In the genomic region with DNA sequence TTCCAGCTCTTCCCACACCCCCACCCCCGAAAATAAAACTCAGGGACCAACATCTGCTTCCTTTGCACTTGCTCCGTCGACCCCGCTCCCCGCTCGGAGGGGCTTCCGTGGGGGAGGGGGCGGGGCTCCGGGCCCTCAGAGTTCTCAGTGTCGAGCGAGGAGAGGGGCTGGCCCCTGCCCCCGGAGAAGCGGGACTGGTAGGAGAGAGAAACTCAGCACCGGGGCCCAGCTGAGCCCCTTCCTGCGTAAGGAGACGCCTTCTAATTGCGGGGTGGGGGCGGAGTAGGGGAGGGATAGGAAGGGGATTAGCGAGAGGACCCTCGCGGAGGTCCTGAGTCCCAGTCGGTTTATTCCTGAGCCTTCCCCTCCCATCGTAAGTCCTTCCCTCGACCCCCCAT, we compare ENCODE assay signal across 11 cellular contexts. TPM values are rescaled to one million over a fixed set of nuclear protein-coding genes. Genes with fewer than 3 reads are reported as not detected.
DNase-seq lines count a peak whose midpoint lies in the region; ATAC-seq, FAIRE-seq and TF ChIP-seq lines count a peak whose summit lies in the region.
"Had no signal": no experiment of that assay in that cellular context is flagged by ENCODE, and none has a peak within 500 bp of the region (broad histone marks: within the 10 kb centered on the region; RNA-seq: fewer than 3 reads in every experiment).

No MANE protein-coding gene starts in this region.

- peak overlapping the region; percentile 89 for H3K4me2 ChIP-seq in GM23338

- intact Hi-C loops in A673 (cut with micrococcal nuclease; ENCODE audit: unreplicated experiment) (no loop called here), lower leg skin (cut with DNase I; ENCODE audit: low total_unique reads) (no loop called here)
- intact Hi-C loops in naive thymus-derived CD4-positive, alpha-beta T cell (cut with micrococcal nuclease): loop anchor here in 1 of 2 donors (1.0 to 5.0 kb wide), 2 partner anchors 46 to 103 kb away; partner anchors contain the start of genes DNPH1 and SRF

- 7 to 14% methylated on average over 20 to 21 of the region's 24 CpGs for WGBS in lower leg skin, 2 donors

- TF ChIP-seq CTCF in A673 (conservative IDR thresholded peaks at IDR 0.05; ENCODE audit: low read depth, low read length) (no peak), GM23338 (conservative IDR thresholded peaks at IDR 0.05; ENCODE audit: low read depth in 2 of 2) (no peak), lower leg skin (IDR thresholded peaks at IDR 0.05) (no peak)

- H3K79me2 ChIP-seq in GM23338 (replicated peaks; ENCODE audit: insufficient read depth): no peaks in the 10 kb centered on the region

- H3K36me3 ChIP-seq in A673 (ENCODE audit: insufficient read depth, low read length, poor library complexity, severe bottlenecking) (no peaks in the 10 kb centered on the region), GM23338 (ENCODE audit: insufficient read depth) (no peaks in the 10 kb centered on the region)
- no peaks in the 10 kb centered on the region for H3K36me3 ChIP-seq in naive thymus-derived CD4-positive, alpha-beta T cell (ENCODE audit: control insufficient read depth in 2 of 3, insufficient read depth in 3 of 3, low read length in 3 of 3)

- no peak overlapping the region for H3K27ac Mint-ChIP-seq in GM23338
- H3K27ac Mint-ChIP-seq in central memory CD8-positive, alpha-beta T cell (ENCODE audit: low read depth): no peak overlapping the region
- peak overlapping the region in 8 of 9 donors; percentile 8 to 84 (median 59) for H3K27ac Mint-ChIP-seq in naive thymus-derived CD4-positive, alpha-beta T cell

- peaks cover 2% of the 10 kb centered on the region; the same call in 1 of the 2 replicates for H3F3A ChIP-seq in GM23338 (replicated peaks; ENCODE audit: low read depth)

- no peak for FAIRE-seq in frontal cortex (lab: Jason Lieb, UNC)
- FAIRE-seq: TTC549 had no signal

- H3K4me1 Mint-ChIP-seq in GM23338: peaks cover 36% of the 10 kb centered on the region
- H3K4me1 Mint-ChIP-seq in central memory CD8-positive, alpha-beta T cell: peaks cover 13% of the 10 kb centered on the region
- peaks cover 5 to 20% (median 5%) of the 10 kb centered on the region in 7 donors for H3K4me1 Mint-ChIP-seq in naive thymus-derived CD4-positive, alpha-beta T cell

- CTCF ChIA-PET in A673 (lab: Charles Lee): no interaction called here
- CTCF ChIA-PET in naive thymus-derived CD4-positive, alpha-beta T cell (lab: Charles Lee): no interaction called here

- H3K9me2 ChIP-seq in GM23338 (ENCODE audit: insufficient read depth): no peaks in the 10 kb centered on the region

- no peaks in the 10 kb centered on the region for H4K20me1 ChIP-seq in GM23338 (replicated peaks; ENCODE audit: insufficient read depth)

- ATAC-seq in GM23338: peak; percentile 33
- no peak for ATAC-seq in central memory CD8-positive, alpha-beta T cell (replicated peaks; ENCODE audit: extremely low read depth, poor library complexity, severe bottlenecking)
- peak; percentile 8 for ATAC-seq in naive thymus-derived CD4-positive, alpha-beta T cell

- no TSS peak for BruUV-seq in A673 (replicated peaks; lab: Mats Ljungman, UMichigan)

- TF ChIP-seq POLR2A in lower leg skin (IDR thresholded peaks at IDR 0.05): no peak

- H3K36me3 Mint-ChIP-seq in GM23338 (ENCODE audit: low read depth): no peaks in the 10 kb centered on the region
- peaks cover 7% of the 10 kb centered on the region for H3K36me3 Mint-ChIP-seq in central memory CD8-positive, alpha-beta T cell (ENCODE audit: insufficient read depth)
- peaks cover 0 to 4% (median 0%) of the 10 kb centered on the region in 5 donors for H3K36me3 Mint-ChIP-seq in naive thymus-derived CD4-positive, alpha-beta T cell

- H3K27me3 ChIP-seq in A673 (replicated peaks; ENCODE audit: insufficient read depth, low read depth, low read length, poor library complexity): no peaks in the 10 kb centered on the region
- peaks cover 64% of the 10 kb centered on the region for H3K27me3 ChIP-seq in GM23338 (ENCODE audit: insufficient read depth)
- no peaks in the 10 kb centered on the region for H3K27me3 ChIP-seq in naive thymus-derived CD4-positive, alpha-beta T cell (ENCODE audit: control insufficient read depth in 2 of 2, insufficient read depth in 2 of 2, low read length in 2 of 2)

- H3K27ac ChIP-seq in A673 (ENCODE audit: low read depth, low read length, poor library complexity, severe bottlenecking) (no peak overlapping the region), GM23338 (ENCODE audit: low read depth) (no peak overlapping the region)
- peak overlapping the region; percentile 8 for H3K27ac ChIP-seq in naive thymus-derived CD4-positive, alpha-beta T cell (ENCODE audit: low read depth, low read length)

- POLR2A ChIA-PET in A673 (lab: Charles Lee; ENCODE audit: low non-redundant PET): no interaction called here
- POLR2A ChIA-PET in naive thymus-derived CD4-positive, alpha-beta T cell (lab: Charles Lee): interaction anchor here (1.4 kb wide), 1 partner anchor 52 kb away, joined by 4 read pairs; no protein-coding TSS in a partner anchor

- H3K27me3 Mint-ChIP-seq in GM23338 (ENCODE audit: insufficient read depth, low read depth, poor library complexity): peaks cover 44% of the 10 kb centered on the region
- H3K27me3 Mint-ChIP-seq in central memory CD8-positive, alpha-beta T cell: peaks cover 51% of the 10 kb centered on the region
- H3K27me3 Mint-ChIP-seq in naive thymus-derived CD4-positive, alpha-beta T cell: peaks cover 0 to 74% (median 6%) of the 10 kb centered on the region in 5 donors

- DNase-seq in A673 (ENCODE audit: low spot score) (no peak), GM23338 (ENCODE audit: low spot score) (peak; percentile 55), NCI-H526 (lab: John Stamatoyannopoulos, UW) (no peak), lower leg skin (ENCODE audit: low spot score in 2 of 2) (no peak), NCI-H226 (no peak), frontal cortex (ENCODE audit: low spot score in 2 of 2) (no peak)
- no peak for DNase-seq in central memory CD8-positive, alpha-beta T cell (ENCODE audit: low spot score in 2 of 2)
- DNase-seq in naive thymus-derived CD4-positive, alpha-beta T cell: no peak
- DNase-seq: DMS79 treated with DMSO at 0.1 percent for 48 hours had no signal

- H3K4me3 ChIP-seq in A673 (ENCODE audit: low read depth, low read length, poor library complexity, severe bottlenecking): peak overlapping the region; percentile 45
- H3K4me3 ChIP-seq in GM23338: peak overlapping the region; percentile 78
- H3K4me3 ChIP-seq in naive thymus-derived CD4-positive, alpha-beta T cell (ENCODE audit: low read length): peak overlapping the region; percentile 40
- no peak overlapping the region for H3K4me3 ChIP-seq in lower leg skin (ENCODE audit: low read depth, poor library complexity, severe bottlenecking)
- H3K4me3 ChIP-seq: lung had no signal

- no peaks in the 10 kb centered on the region for H3K9me3 Mint-ChIP-seq in GM23338
- H3K9me3 Mint-ChIP-seq in central memory CD8-positive, alpha-beta T cell: no peaks in the 10 kb centered on the region
- H3K9me3 Mint-ChIP-seq in naive thymus-derived CD4-positive, alpha-beta T cell: peaks cover 0 to 2% (median 0%) of the 10 kb centered on the region in 11 donors

- peak overlapping the region; percentile 75 for H3K4me3 Mint-ChIP-seq in GM23338
- H3K4me3 Mint-ChIP-seq in central memory CD8-positive, alpha-beta T cell: peak overlapping the region; percentile 72
- peak overlapping the region; percentile 82 to 95 (median 85) for H3K4me3 Mint-ChIP-seq in naive thymus-derived CD4-positive, alpha-beta T cell

- H3K9me3 ChIP-seq in A673 (ENCODE audit: low read depth, low read length, poor library complexity, severe bottlenecking): no peaks in the 10 kb centered on the region
- H3K9me3 ChIP-seq in naive thymus-derived CD4-positive, alpha-beta T cell (ENCODE audit: control insufficient read depth in 2 of 3, low read length in 3 of 3): no peaks in the 10 kb centered on the region

- H2AFZ ChIP-seq in GM23338: peak overlapping the region; percentile 84

- peaks cover 4% of the 10 kb centered on the region for H3K4me1 ChIP-seq in A673 (ENCODE audit: insufficient read depth, low read length, poor library complexity, severe bottlenecking)
- peaks cover 25% of the 10 kb centered on the region for H3K4me1 ChIP-seq in GM23338 (ENCODE audit: insufficient read depth)
- peaks cover 0 to 6% of the 10 kb centered on the region in 2 donors for H3K4me1 ChIP-seq in naive thymus-derived CD4-positive, alpha-beta T cell (ENCODE audit: control insufficient read depth in 2 of 2, insufficient read depth in 2 of 2, low read length in 2 of 2)

RNA-seq across cellular contexts. Expression of gene SLC22A7, which starts 22.3 kb away (rescaled TPM):
- total RNA-seq in A673 (2021) (not detected in 2 replicates), lower leg skin (not detected), frontal cortex (0.41 TPM)
- total RNA-seq in GM23338 (2014; rRNA removed; shearing (Covaris generic)): not detected in 2 replicates
- 0.14 and 0.31 TPM in 2 replicates for polyA plus RNA-seq in GM23338 (2016; fragmentation: Nextera tagmentation; extraction: Ambion mirVana)
- not detected for total RNA-seq in naive thymus-derived CD4-positive, alpha-beta T cell
- polyA plus RNA-seq in naive thymus-derived CD4-positive, alpha-beta T cell: not detected
- total RNA-seq: lung had no signal
- polyA plus RNA-seq: lung had no signal

RNA-seq across cellular contexts. Expression of gene TTBK1, which starts 32.5 kb away (rescaled TPM):
- total RNA-seq in A673 (2021) (not detected in 2 replicates), lower leg skin (under 1 TPM in 1 of 4 donors, not detected in 3; 0.08 TPM), frontal cortex (9.8 TPM)
- 1.1 and 1.2 TPM in 2 replicates for total RNA-seq in GM23338 (2014; rRNA removed; shearing (Covaris generic))
- polyA plus RNA-seq in GM23338 (2016; fragmentation: Nextera tagmentation; extraction: Ambion mirVana): 0.14 and 0.29 TPM in 2 replicates
- under 1 TPM in 2 of 5 experiments, not detected in 3; 0.05 to 0.29 TPM for total RNA-seq in naive thymus-derived CD4-positive, alpha-beta T cell
- polyA plus RNA-seq in naive thymus-derived CD4-positive, alpha-beta T cell: not detected

RNA-seq across cellular contexts. Expression of gene CRIP3, which starts 32.8 kb away (rescaled TPM):
- total RNA-seq in A673 (2021) (2.4 TPM in 2 replicates), lower leg skin (1 to 10 TPM in 1 of 4 donors, under 1 TPM in 1, not detected in 2; 0.30 to 4.5 TPM), frontal cortex (4.5 TPM)
- total RNA-seq in GM23338 (2014; rRNA removed; shearing (Covaris generic)): 18.8 and 22.0 TPM in 2 replicates
- 36.0 and 39.9 TPM in 2 replicates for polyA plus RNA-seq in GM23338 (2016; fragmentation: Nextera tagmentation; extraction: Ambion mirVana)
- 1 to 10 TPM in 4 of 5 experiments, not detected in 1; 2.1 to 7.4 (median 4.8) TPM for total RNA-seq in naive thymus-derived CD4-positive, alpha-beta T cell
- not detected for polyA plus RNA-seq in naive thymus-derived CD4-positive, alpha-beta T cell

RNA-seq across cellular contexts. Expression of gene DNPH1, which starts 46.5 kb away (rescaled TPM):
- total RNA-seq in A673 (2021) (55.1 and 69.4 TPM in 2 replicates), lower leg skin (10 to 100 TPM; 48.5 to 77.0 (median 61.2) TPM), frontal cortex (13.9 TPM)
- total RNA-seq in GM23338 (2014; rRNA removed; shearing (Covaris generic)): 18.0 and 29.2 TPM in 2 replicates
- 43.4 and 50.0 TPM in 2 replicates for polyA plus RNA-seq in GM23338 (2016; fragmentation: Nextera tagmentation; extraction: Ambion mirVana)
- total RNA-seq in naive thymus-derived CD4-positive, alpha-beta T cell: 10 to 100 TPM; 25.4 to 65.7 (median 33.9) TPM
- polyA plus RNA-seq in naive thymus-derived CD4-positive, alpha-beta T cell: 100 to 1,000 TPM; 119 to 141 TPM

Comparison
In these comparisons a context has a peak if more than half of its experiments do, and no peak if none do; other contexts are left out.
1. H3K27ac Mint-ChIP-seq: peak in naive thymus-derived CD4-positive, alpha-beta T cell (8 of 9); none in GM23338 (single experiment) and central memory CD8-positive, alpha-beta T cell (single experiment).
2. Peak in every context shown above with its lines, with median percentiles within 50 percentile points of each other: H3K4me3 Mint-ChIP-seq.